25 cellular contexts compared by ENCODE assay signal in genomic region chr6:96948631-96949030, GRCh38. TPM values are rescaled to one million over a fixed set of nuclear protein-coding genes. Genes with fewer than 3 reads are reported as not detected.
"Had no signal": no experiment of that assay in that cellular context is flagged by ENCODE, and none has a peak within 500 bp of the region (broad histone marks: within the 10 kb centered on the region; RNA-seq: fewer than 3 reads in every experiment).

No MANE protein-coding gene starts in this region.

- H3K27me3 ChIP-seq: adrenal gland, SJCRH30 had no signal

- H3K27ac ChIP-seq: adrenal gland, SJCRH30, SK-N-MC had no signal

- H3K36me3 ChIP-seq: adrenal gland, SJCRH30 had no signal

- DNase-seq: activated CD4-positive, alpha-beta T cell treated with anti-CD3 and anti-CD28 coated beads, Interleukin-2, amount 10 ng/mL, durations not matched to agents 24 days and 14 days; activated CD4-positive, alpha-beta T cell treated with anti-CD3 and anti-CD28 coated beads, Interleukin-2, amount 50 U/mL, for 48 hours; activated CD8-positive, alpha-beta T cell treated with anti-CD3 and anti-CD28 coated beads, Interleukin-2, amount 10 ng/mL, durations not matched to agents 7 days and 5 days; activated gamma-delta T cell treated with Interleukin-2 at 50 U/mL for 16 hours; activated naive CD4-positive, alpha-beta T cell treated with anti-CD3 and anti-CD28 coated beads for 36 hours; activated T-cell treated with anti-CD3 and anti-CD28 coated beads, Interleukin-2, amount 50 U/mL, for 24 hours; adrenal gland; anterior cingulate cortex; central memory CD4-positive, alpha-beta T cell; Karpas-422; NCI-H1105; NCI-H1417 treated with DMSO at 0.1 percent for 48 hours; NCI-H1930; NCI-H2081 treated with DMSO at 0.1 percent for 48 hours; NCI-H345; NCI-H524 treated with DMSO at 0.1 percent for 48 hours; SHP77; SJCRH30; T1000 had no signal

- H3K4me1 ChIP-seq: adrenal gland, SJCRH30 had no signal

- ATAC-seq: activated CD8-positive, alpha-beta T cell treated with anti-CD3 and anti-CD28 coated beads, Interleukin-2, amount 10 ng/mL, durations not matched to agents 7 days and 5 days; activated naive CD4-positive, alpha-beta T cell treated with anti-CD3 and anti-CD28 coated beads, Interleukin-2, amount 50 U/mL, for 72 hours; Panc1 had no signal

- H3K4me3 ChIP-seq: adrenal gland, SJCRH30, SK-N-MC had no signal

- H3K9me3 ChIP-seq: adrenal gland, SJCRH30 had no signal

RNA-seq across cellular contexts. Expression of gene KLHL32, which starts 24.1 kb away (rescaled TPM):
- total RNA-seq: bronchial epithelial cell, MCF 10A, RPMI7951 had no signal
